ENCODE assay signal across 11 cellular contexts in genomic region chr7:127782550-127783266, GRCh38.
A peak's percentile ranks its signal among the peaks of the same experiment; 100 is the strongest.
DNase-seq lines count a peak whose midpoint lies in the region; ATAC-seq, FAIRE-seq and TF ChIP-seq lines count a peak whose summit lies in the region.
"Had no signal": no experiment of that assay in that cellular context is flagged by ENCODE, and none has a peak within 500 bp of the region (broad histone marks: within the 10 kb centered on the region; RNA-seq: fewer than 3 reads in every experiment).

No MANE protein-coding gene starts in this region.

- H3K4me2 ChIP-seq in BLaER1 treated with 17β-estradiol and CSF1 and Interleukin-3, amounts not matched to agents 10 nM and 100 nM, result peak overlapping the region; percentile 20 to 94 (median 86)

- intact Hi-C loops in lower leg skin (cut with DNase I; ENCODE audit: low total_unique reads) (no loop called here), thyroid gland (cut with DNase I) (no loop called here)

- TF ChIP-seq CTCF in lower leg skin (IDR thresholded peaks at IDR 0.05) (no peak), thyroid gland (IDR thresholded peaks at IDR 0.05) (no peak)

- FAIRE-seq in H54 (lab: Jason Lieb, UNC), result no peak
- FAIRE-seq: G401.6 had no signal

- no peaks in the 10 kb centered on the region; a peak in 2 of 22 replicates for H3K9me3 ChIP-seq in BLaER1 treated with 17β-estradiol and CSF1 and Interleukin-3, amounts not matched to agents 10 nM and 100 nM (replicated peaks in 1 of 11)
- H3K9me3 ChIP-seq in thyroid gland, result no peaks in the 10 kb centered on the region
- H3K9me3 ChIP-seq: psoas muscle had no signal

- WGBS in lower leg skin, 2 donors, result 64 to 73% methylated on average over 2 of the region's 2 CpGs
- WGBS in thyroid gland, 2 donors, result 90 to 91% methylated on average over 2 of the region's 2 CpGs

- DNase-seq in effector memory CD8-positive, alpha-beta T cell, result no peak
- DNase-seq in stimulated activated CD4-positive, alpha-beta T cell treated with anti-CD3 and anti-CD28 coated beads, Interleukin-2, amount 100 ng/mL, for 48 hours, result no peak
- DNase-seq in lower leg skin (ENCODE audit: low spot score in 2 of 2) (no peak), H54 (ENCODE audit: insufficient read length, low spot score) (no peak), thyroid gland (no peak)
- DNase-seq: NK-92 treated with Interleukin-12 subunit alpha and Interleukin-12 subunit beta, amount 100 ng/mL, for 24 hours; psoas muscle had no signal

- no peak overlapping the region for H3K4me3 Mint-ChIP-seq in effector memory CD8-positive, alpha-beta T cell

- no peak for TF ChIP-seq POLR2A in lower leg skin (IDR thresholded peaks at IDR 0.05)
- TF ChIP-seq POLR2A in H54 (IDR thresholded peaks at IDR 0.05; ENCODE audit: low read depth, low read length), result no peak
- TF ChIP-seq POLR2A in thyroid gland (IDR thresholded peaks at IDR 0.05), result no peak

- peaks cover 3% of the 10 kb centered on the region for H3K36me3 Mint-ChIP-seq in effector memory CD8-positive, alpha-beta T cell (ENCODE audit: insufficient read depth)

- peak; percentile 85 for ATAC-seq in GM21367 (IDR thresholded peaks at IDR 0.05; ENCODE audit: unreplicated experiment)
- ATAC-seq in HG03442 (IDR thresholded peaks at IDR 0.05; ENCODE audit: unreplicated experiment), result peak; percentile 77
- peak; percentile 36 for ATAC-seq in effector memory CD8-positive, alpha-beta T cell (replicated peaks)
- ATAC-seq: psoas muscle had no signal

- H3K4me1 ChIP-seq in BLaER1 treated with 17β-estradiol and CSF1 and Interleukin-3, amounts not matched to agents 10 nM and 100 nM, result peaks cover 29 to 76% (median 47%) of the 10 kb centered on the region in 10 experiments
- H3K4me1 ChIP-seq in thyroid gland, result peaks cover 0 to 13% of the 10 kb centered on the region in 2 donors

- H3K4me1 Mint-ChIP-seq in effector memory CD8-positive, alpha-beta T cell (ENCODE audit: low read depth in 2 of 2), result peaks cover 31 to 64% of the 10 kb centered on the region in 2 donors

- H3K36me3 ChIP-seq in BLaER1 treated with 17β-estradiol and CSF1 and Interleukin-3, amounts not matched to agents 10 nM and 100 nM, result peaks cover 6 to 48% (median 18%) of the 10 kb centered on the region in 11 experiments; a peak in 19 of 22 replicates
- no peaks in the 10 kb centered on the region for H3K36me3 ChIP-seq in thyroid gland

- H3K9ac ChIP-seq in BLaER1 treated with 17β-estradiol and CSF1 and Interleukin-3, amounts not matched to agents 10 nM and 100 nM, result peak overlapping the region in 5 of 11 experiments; percentile 19 to 50 (median 39); a peak in 9 of 22 replicates

- H3K27ac Mint-ChIP-seq in effector memory CD8-positive, alpha-beta T cell, result peak overlapping the region in 1 of 2 donors; percentile 23

- H4K20me1 ChIP-seq in BLaER1 treated with 17β-estradiol and CSF1 and Interleukin-3, amounts not matched to agents 10 nM and 100 nM, result peaks cover 9 to 88% (median 57%) of the 10 kb centered on the region in 11 experiments; a peak in 15 of 22 replicates

- peak overlapping the region in 3 of 10 experiments; percentile 33 to 39 (median 39); a peak in 5 of 20 replicates for H3K4me3 ChIP-seq in BLaER1 treated with 17β-estradiol and CSF1 and Interleukin-3, amounts not matched to agents 10 nM and 100 nM
- H3K4me3 ChIP-seq in lower leg skin (ENCODE audit: low read depth, poor library complexity, severe bottlenecking) (no peak overlapping the region), thyroid gland (replicated peaks in 1 of 3) (no peak overlapping the region)
- H3K4me3 ChIP-seq: psoas muscle had no signal

- no peaks in the 10 kb centered on the region for H3K27me3 Mint-ChIP-seq in effector memory CD8-positive, alpha-beta T cell

- H3K27ac ChIP-seq in BLaER1 treated with 17β-estradiol and CSF1 and Interleukin-3, amounts not matched to agents 10 nM and 100 nM, result peak overlapping the region in 9 of 11 experiments; percentile 3 to 77 (median 69); a peak in 17 of 22 replicates
- no peak overlapping the region for H3K27ac ChIP-seq in thyroid gland
- H3K27ac ChIP-seq: psoas muscle had no signal

- no peaks in the 10 kb centered on the region for H3K27me3 ChIP-seq in BLaER1 treated with 17β-estradiol and CSF1 and Interleukin-3, amounts not matched to agents 10 nM and 100 nM
- H3K27me3 ChIP-seq in thyroid gland, result no peaks in the 10 kb centered on the region

- no peaks in the 10 kb centered on the region for H3K9me3 Mint-ChIP-seq in effector memory CD8-positive, alpha-beta T cell

Comparison
In these comparisons a context has a peak if more than half of its experiments do, and no peak if none do; other contexts are left out.
1. H3K27ac ChIP-seq: peak in BLaER1 treated with 17β-estradiol and CSF1 and Interleukin-3, amounts not matched to agents 10 nM and 100 nM (9 of 11); none in thyroid gland (0 of 3).
2. Peak in every context shown above with its lines, with median percentiles within 50 percentile points of each other: ATAC-seq.